9 cellular contexts compared by ENCODE assay signal in the genomic region with DNA sequence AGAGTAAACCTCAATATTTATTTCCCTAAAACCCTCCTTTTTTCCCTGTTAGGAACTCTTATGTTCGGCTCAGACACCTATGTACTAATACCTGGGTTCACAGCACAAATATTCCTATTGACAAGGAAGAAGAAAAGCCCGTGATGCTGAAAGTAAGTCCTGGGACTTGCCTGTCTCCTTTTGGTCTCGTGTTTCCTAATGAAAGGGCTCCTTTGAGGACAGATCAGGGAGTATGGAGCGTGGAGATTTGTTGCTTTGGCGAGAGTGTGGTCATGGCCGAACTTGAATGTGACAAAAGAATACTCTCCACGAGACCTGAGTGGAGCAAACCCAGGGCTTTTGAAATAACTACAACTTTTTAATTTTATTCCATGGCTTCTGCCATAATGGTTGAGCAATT.
"Had no signal": no experiment of that assay in that cellular context is flagged by ENCODE, and none has a peak within 500 bp of the region (broad histone marks: within the 10 kb centered on the region; RNA-seq: fewer than 3 reads in every experiment).

No MANE protein-coding gene starts in this region.

- H3K27ac ChIP-seq: GM23248 had no signal

- H3K4me3 Mint-ChIP-seq: GM23338, H9, HFFc6 had no signal

- H3K9me3 Mint-ChIP-seq: GM23338, H9, HFFc6 had no signal

- H3K27ac Mint-ChIP-seq: GM23338, HFFc6 had no signal

- H3K36me3 ChIP-seq: HAP-1 had no signal

- DNase-seq: GM23248, GOT3, H7, H9, HCEC 1CT, HFFc6 had no signal

- H3K4me1 ChIP-seq: HAP-1 had no signal

- H3K9me3 ChIP-seq: HAP-1 had no signal

- ATAC-seq: GM23338, HCT116 had no signal

- H3K4me3 ChIP-seq: GM23248, GM23338, HAP-1 had no signal
